8 cellular contexts compared by ENCODE assay signal in genomic region chr3:32733631-32734229, GRCh38. TPM values are rescaled to one million over a fixed set of nuclear protein-coding genes. Genes with fewer than 3 reads are reported as not detected.
DNase-seq lines count a peak whose midpoint lies in the region; ATAC-seq and TF ChIP-seq lines count a peak whose summit lies in the region.

No MANE protein-coding gene starts in this region.

- H2AFZ ChIP-seq in DND-41 (ENCODE audit: low read depth, low read length) (no peak overlapping the region), smooth muscle cell (ENCODE audit: low read depth) (no peak overlapping the region)

- H3K4me1 ChIP-seq in DND-41 (ENCODE audit: insufficient read depth, low read length) (no peaks in the 10 kb centered on the region), smooth muscle cell (ENCODE audit: low read depth) (peaks cover 13% of the 10 kb centered on the region)

- H3K27me3 ChIP-seq in DND-41 (ENCODE audit: insufficient read depth, low read length, poor library complexity) (no peaks in the 10 kb centered on the region), smooth muscle cell (ENCODE audit: low read depth) (no peaks in the 10 kb centered on the region)

- H3K9ac ChIP-seq in DND-41 (ENCODE audit: low read depth, low read length) (no peak overlapping the region), smooth muscle cell (ENCODE audit: low read depth) (no peak overlapping the region)

- H3K4me2 ChIP-seq in DND-41 (ENCODE audit: insufficient read depth, low read length) (no peak overlapping the region), smooth muscle cell (no peak overlapping the region)

- H3K27ac ChIP-seq in DND-41 (ENCODE audit: low read length): no peak overlapping the region
- no peak overlapping the region for H3K27ac ChIP-seq in smooth muscle cell (ENCODE audit: low read depth)

- H4K20me1 ChIP-seq in DND-41 (ENCODE audit: insufficient read depth, low read length): no peaks in the 10 kb centered on the region
- peaks cover 11% of the 10 kb centered on the region for H4K20me1 ChIP-seq in smooth muscle cell (ENCODE audit: low read depth)

- H3K36me3 ChIP-seq in DND-41 (ENCODE audit: insufficient read depth, low read length) (peaks cover 65% of the 10 kb centered on the region), smooth muscle cell (ENCODE audit: low read depth) (no peaks in the 10 kb centered on the region)

- ATAC-seq in DND-41 (ENCODE audit: insufficient read depth, low read depth) (peak; percentile 78), HG02610 (IDR thresholded peaks at IDR 0.05; ENCODE audit: unreplicated experiment) (no peak)

- H3K4me3 ChIP-seq in DND-41 (ENCODE audit: low read depth in 1 of 2, low read length in 2 of 2) (no peak overlapping the region), smooth muscle cell (no peak overlapping the region)

- H3K79me2 ChIP-seq in DND-41 (ENCODE audit: insufficient read depth, low read length): no peaks in the 10 kb centered on the region
- H3K79me2 ChIP-seq in smooth muscle cell (ENCODE audit: low read depth): no peaks in the 10 kb centered on the region

- peak; percentile 76 for TF ChIP-seq CTCF in DND-41 (IDR thresholded peaks at IDR 0.05; ENCODE audit: borderline replicate concordance, extremely low read depth, low read length, poor library complexity, severe bottlenecking)
- TF ChIP-seq CTCF in smooth muscle cell (IDR thresholded peaks at IDR 0.05; ENCODE audit: borderline replicate concordance, insufficient read depth, poor library complexity, severe bottlenecking): peak; percentile 57

- H3F3A ChIP-seq in smooth muscle cell (ENCODE audit: low read depth): no peaks in the 10 kb centered on the region

- DNase-seq in DND-41 (no peak), HT-29 (ENCODE audit: low spot score) (peak; percentile 39), SKM-1 (lab: John Stamatoyannopoulos, UW; ENCODE audit: unreplicated experiment) (peak; percentile 15), fibroblast of the conjunctiva (ENCODE audit: low read depth) (peak; percentile 30), smooth muscle cell (lab: John Stamatoyannopoulos, UW; ENCODE audit: unreplicated experiment) (no peak), NCI-H187 (lab: John Stamatoyannopoulos, UW) (no peak)
- no peak for DNase-seq in activated CD8-positive, alpha-beta memory T cell treated with anti-CD3 and anti-CD28 coated beads for 24 hours

- H3K9me3 ChIP-seq in DND-41 (ENCODE audit: insufficient read depth, low read length, severe bottlenecking): no peaks in the 10 kb centered on the region
- no peaks in the 10 kb centered on the region for H3K9me3 ChIP-seq in smooth muscle cell (replicated peaks; ENCODE audit: low read depth)

RNA-seq across cellular contexts. Expression of gene CNOT10, which starts 48.7 kb away (rescaled TPM):
- 13.0 and 17.1 TPM in 2 replicates for total RNA-seq in HT-29 (2014; rRNA removed; shearing (Covaris generic))
- total RNA-seq in smooth muscle cell: 22.9 and 31.5 TPM in 2 replicates
- polyA plus RNA-seq in smooth muscle cell: 14.0 and 19.4 TPM in 2 replicates

Comparison
In these comparisons a context has a peak if more than half of its experiments do, and no peak if none do; other contexts are left out.
1. DNase-seq: peak in HT-29 (single experiment), SKM-1 (single experiment) and fibroblast of the conjunctiva (single experiment); none in DND-41 (single experiment), smooth muscle cell (single experiment), NCI-H187 (0 of 2) and activated CD8-positive, alpha-beta memory T cell treated with anti-CD3 and anti-CD28 coated beads for 24 hours (single experiment).